ENCODE assay signal across 22 cellular contexts in the genomic region with DNA sequence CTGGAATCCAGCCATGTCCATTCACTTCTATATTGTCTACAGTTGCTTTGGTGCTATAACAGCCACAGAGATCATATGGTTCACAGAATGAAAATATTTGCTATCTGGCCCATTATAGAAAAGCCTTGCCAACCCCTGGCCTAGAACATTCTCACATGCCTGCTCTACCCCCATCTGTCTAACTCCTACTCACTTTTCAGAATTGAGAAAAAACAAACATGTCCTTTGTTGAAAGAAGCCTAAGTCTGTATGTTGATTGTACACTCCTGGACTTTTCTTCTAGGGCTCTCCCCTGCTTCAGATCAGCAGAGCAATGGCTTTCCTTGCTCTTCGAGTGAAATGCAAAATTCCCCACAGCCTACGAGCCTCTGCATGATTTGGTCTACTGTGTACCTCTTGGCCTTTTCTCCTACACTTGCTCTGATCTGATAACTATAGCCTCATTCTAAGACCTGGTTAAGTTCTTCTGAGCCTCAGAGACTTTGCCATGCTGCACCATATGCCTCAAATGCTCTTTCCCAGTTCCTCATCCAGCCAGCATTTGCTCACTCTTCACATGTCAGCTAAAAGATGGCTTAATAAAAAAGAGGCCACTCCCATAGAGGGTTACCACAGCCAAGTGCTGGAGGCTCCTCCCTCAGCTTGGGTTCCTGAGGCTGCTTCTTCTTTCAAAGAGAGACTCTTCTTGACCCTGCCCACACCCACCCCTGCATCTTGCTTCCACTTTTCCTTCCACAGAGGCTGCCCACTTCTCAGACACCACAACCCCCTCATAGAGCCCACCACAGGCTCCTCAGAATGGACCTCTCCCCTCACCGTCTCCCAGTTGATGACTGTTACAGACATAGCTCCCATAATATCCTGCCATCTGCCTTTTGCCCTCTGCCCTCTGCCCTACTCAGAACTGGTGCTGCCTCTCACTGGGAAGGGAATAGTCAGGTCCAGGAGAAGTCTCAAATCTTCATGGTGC. TPM values are rescaled to one million over a fixed set of nuclear protein-coding genes. Genes with fewer than 3 reads are reported as not detected.
A peak's percentile ranks its signal among the peaks of the same experiment; 100 is the strongest.
DNase-seq lines count a peak whose midpoint lies in the region; ATAC-seq and TF ChIP-seq lines count a peak whose summit lies in the region.
"Had no signal": no experiment of that assay in that cellular context is flagged by ENCODE, and none has a peak within 500 bp of the region (broad histone marks: within the 10 kb centered on the region; RNA-seq: fewer than 3 reads in every experiment).

No MANE protein-coding gene starts in this region.

- H3K4me3 ChIP-seq in gastroesophageal sphincter (no peak overlapping the region), tibial nerve (no peak overlapping the region)
- H3K4me3 ChIP-seq in CD4-positive, alpha-beta memory T cell (ENCODE audit: low read length in 2 of 2) = no peak overlapping the region
- H3K4me3 ChIP-seq: BLaER1 treated with 17β-estradiol and CSF1 and Interleukin-3, amounts not matched to agents 10 nM and 100 nM; PC-9 had no signal

- no peak for TF ChIP-seq EP300 in gastroesophageal sphincter (IDR thresholded peaks at IDR 0.05)
- TF ChIP-seq EP300 in tibial nerve (IDR thresholded peaks at IDR 0.05) = peak in 1 of 2 donors; percentile 65

- POLR2A ChIA-PET in CD4-positive, alpha-beta memory T cell (lab: Charles Lee; ENCODE audit: partially characterized antibody) = no interaction called here

- no peaks in the 10 kb centered on the region for H3K36me3 ChIP-seq in gastroesophageal sphincter
- H3K36me3 ChIP-seq in tibial nerve = no peaks in the 10 kb centered on the region
- H3K36me3 ChIP-seq in CD4-positive, alpha-beta memory T cell (ENCODE audit: insufficient read depth, low read length) = no peaks in the 10 kb centered on the region
- H3K36me3 ChIP-seq: BLaER1 treated with 17β-estradiol and CSF1 and Interleukin-3, amounts not matched to agents 10 nM and 100 nM had no signal

- H3K9me3 Mint-ChIP-seq in CD4-positive, alpha-beta memory T cell = no peaks in the 10 kb centered on the region
- H3K9me3 Mint-ChIP-seq: activated naive CD8-positive, alpha-beta T cell treated with anti-CD3 and anti-CD28 coated beads for 36 hours; neural crest cell had no signal

- TF ChIP-seq CTCF in gastroesophageal sphincter (IDR thresholded peaks at IDR 0.05) (no peak), tibial nerve (IDR thresholded peaks at IDR 0.05) (no peak)

- intact Hi-C loops in Right ventricle myocardium inferior (cut with DNase I) = no loop called here
- intact Hi-C loops in cardiac septum (cut with DNase I) = no loop called here
- intact Hi-C loops in head of caudate nucleus (cut with DNase I) = no loop called here
- intact Hi-C loops in CD4-positive, alpha-beta memory T cell (cut with micrococcal nuclease) = no loop called here

- H3K9me3 ChIP-seq in gastroesophageal sphincter = no peaks in the 10 kb centered on the region
- H3K9me3 ChIP-seq in tibial nerve = no peaks in the 10 kb centered on the region
- H3K9me3 ChIP-seq in CD4-positive, alpha-beta memory T cell (ENCODE audit: control insufficient read depth in 1 of 2, low read length in 2 of 2) = no peaks in the 10 kb centered on the region
- H3K9me3 ChIP-seq: BLaER1 treated with 17β-estradiol and CSF1 and Interleukin-3, amounts not matched to agents 10 nM and 100 nM had no signal

- H3K27ac ChIP-seq in gastroesophageal sphincter = no peak overlapping the region
- H3K27ac ChIP-seq in tibial nerve = peak overlapping the region in 3 of 4 donors; percentile 17 to 76 (median 57)
- H3K27ac ChIP-seq in CD4-positive, alpha-beta memory T cell (ENCODE audit: low read depth, low read length) = no peak overlapping the region
- H3K27ac ChIP-seq: epithelial cell of prostate, PC-9 had no signal

- no peak for TF ChIP-seq POLR2A in gastroesophageal sphincter (IDR thresholded peaks at IDR 0.05)
- TF ChIP-seq POLR2A in tibial nerve (IDR thresholded peaks at IDR 0.05) = no peak

- CTCF ChIA-PET in CD4-positive, alpha-beta memory T cell (lab: Charles Lee; ENCODE audit: partially characterized antibody) = no interaction called here

- H3K27ac Mint-ChIP-seq in CD4-positive, alpha-beta memory T cell = no peak overlapping the region
- H3K27ac Mint-ChIP-seq: activated naive CD8-positive, alpha-beta T cell treated with anti-CD3 and anti-CD28 coated beads for 36 hours had no signal

- H3K4me1 ChIP-seq in gastroesophageal sphincter (no peaks in the 10 kb centered on the region), tibial nerve (peaks cover 0 to 11% (median 0%) of the 10 kb centered on the region in 4 donors)
- H3K4me1 ChIP-seq in CD4-positive, alpha-beta memory T cell (ENCODE audit: insufficient read depth, low read length) = no peaks in the 10 kb centered on the region

- ATAC-seq in Right ventricle myocardium inferior (peak; percentile 76), gastroesophageal sphincter (peak; percentile 39)
- ATAC-seq: SK-N-SH treated with all-trans-retinoic acid at 6 μM for 48 hours; stimulated activated naive CD8-positive, alpha-beta T cell treated with anti-CD3 and anti-CD28 coated beads, Interleukin-15, Interleukin-2, amounts not matched to agents 100 U/mL and 50 U/mL, for 24 hours had no signal

- 83 to 95% methylated on average over 2 to 3 of the region's 3 CpGs for WGBS in gastroesophageal sphincter (ENCODE audit: low coverage in 1 of 2), 2 donors
- WGBS in tibial nerve, 2 donors = 50 to 65% methylated on average over 3 of the region's 3 CpGs

- H3K4me1 Mint-ChIP-seq in CD4-positive, alpha-beta memory T cell = no peaks in the 10 kb centered on the region
- H3K4me1 Mint-ChIP-seq: neural crest cell had no signal

- H3K4me3 Mint-ChIP-seq in CD4-positive, alpha-beta memory T cell = no peak overlapping the region
- H3K4me3 Mint-ChIP-seq: activated naive CD8-positive, alpha-beta T cell treated with anti-CD3 and anti-CD28 coated beads for 36 hours; neural crest cell had no signal

- H3K27me3 Mint-ChIP-seq in CD4-positive, alpha-beta memory T cell = peaks cover 3 to 10% of the 10 kb centered on the region in 2 donors
- H3K27me3 Mint-ChIP-seq: activated naive CD8-positive, alpha-beta T cell treated with anti-CD3 and anti-CD28 coated beads for 36 hours had no signal

- DNase-seq in Right ventricle myocardium inferior (ENCODE audit: missing footprints) (no peak), cardiac septum (ENCODE audit: low spot score) (no peak), SIG-M5 treated with dmso at 0.1 percent for 504 hours (lab: John Stamatoyannopoulos, UW; ENCODE audit: unreplicated experiment) (peak; percentile 79), tibial nerve (ENCODE audit: low spot score in 2 of 2) (no peak), head of caudate nucleus (no peak), NCI-H1417 treated with DMSO at 0.1 percent for 48 hours (lab: John Stamatoyannopoulos, UW) (no peak)
- no peak for DNase-seq in CD4-positive, alpha-beta memory T cell
- DNase-seq: activated naive CD8-positive, alpha-beta T cell treated with anti-CD3 and anti-CD28 coated beads for 36 hours; dermis blood vessel endothelial cell; DMS53; HCEC 1CT; NCI-H2029; NCI-H510A; PC-9; stimulated activated naive CD8-positive, alpha-beta T cell treated with anti-CD3 and anti-CD28 coated beads, Interleukin-15, Interleukin-2, amounts not matched to agents 100 U/mL and 50 U/mL, for 24 hours had no signal

- H3K27me3 ChIP-seq in gastroesophageal sphincter = no peaks in the 10 kb centered on the region
- H3K27me3 ChIP-seq in tibial nerve = no peaks in the 10 kb centered on the region
- H3K27me3 ChIP-seq in CD4-positive, alpha-beta memory T cell (ENCODE audit: insufficient read depth, low read length) = no peaks in the 10 kb centered on the region
- H3K27me3 ChIP-seq: BLaER1 treated with 17β-estradiol and CSF1 and Interleukin-3, amounts not matched to agents 10 nM and 100 nM had no signal

- H3K36me3 Mint-ChIP-seq in CD4-positive, alpha-beta memory T cell = no peaks in the 10 kb centered on the region
- H3K36me3 Mint-ChIP-seq: activated naive CD8-positive, alpha-beta T cell treated with anti-CD3 and anti-CD28 coated beads for 36 hours had no signal

RNA-seq across cellular contexts. Expression of gene DCLK3, which starts 22.9 kb away (rescaled TPM):
- 0.41 TPM for total RNA-seq in Right ventricle myocardium inferior
- total RNA-seq in cardiac septum = 0.48 TPM
- total RNA-seq in gastroesophageal sphincter = under 1 TPM in 2 of 4 donors, not detected in 2; 0.27 to 0.62 TPM
- 10 to 100 TPM; 15.0 to 37.3 (median 32.0) TPM for total RNA-seq in tibial nerve
- not detected for total RNA-seq in CD4-positive, alpha-beta memory T cell
- not detected for polyA plus RNA-seq in CD4-positive, alpha-beta memory T cell
- total RNA-seq: HT-29, PC-9, ureter had no signal

Comparison
In these comparisons a context has a peak if more than half of its experiments do, and no peak if none do; other contexts are left out.
1. H3K27ac ChIP-seq: peak in tibial nerve (3 of 4); none in gastroesophageal sphincter (0 of 4) and CD4-positive, alpha-beta memory T cell (single experiment).
2. RNA of gene DCLK3, which starts 22.9 kb away (total RNA-seq): 15.0 to 37.3 TPM in tibial nerve; 0.48 TPM in cardiac septum (single experiment), 0.41 TPM in Right ventricle myocardium inferior (single experiment), 0.27 to 0.62 TPM in gastroesophageal sphincter and not detected in CD4-positive, alpha-beta memory T cell; every median in the first group is over 4 times any median in the second.